In the genomic region with DNA sequence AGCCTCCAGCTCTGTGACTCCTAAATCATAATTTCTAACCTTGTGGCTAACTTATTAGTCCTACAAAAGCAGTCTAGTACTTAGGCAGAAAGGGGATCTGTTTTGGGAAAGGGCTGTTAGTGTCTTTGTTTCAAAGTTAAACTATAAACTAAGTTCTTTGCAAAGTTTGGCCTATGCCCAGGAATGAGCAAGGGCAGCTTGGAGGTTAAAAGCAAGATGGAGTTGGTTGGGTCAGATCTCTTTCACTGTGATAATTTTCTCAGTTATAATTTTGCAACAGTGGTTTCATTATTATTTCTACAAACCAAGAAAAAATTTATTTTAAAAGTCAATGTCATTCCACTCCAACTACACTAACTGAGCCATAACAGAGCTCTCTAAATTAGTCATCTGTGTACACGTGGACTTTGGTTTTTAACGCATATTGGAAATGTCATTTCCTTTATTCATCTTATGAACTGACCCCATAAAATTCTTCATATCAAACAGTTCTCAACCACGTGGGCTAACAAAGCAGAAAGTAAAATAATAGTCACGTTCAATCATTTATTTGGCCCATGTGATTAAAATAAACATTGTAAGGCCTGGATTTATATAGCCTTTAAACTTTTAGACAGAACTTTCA, we compare ENCODE assay signal across 11 cellular contexts.
A peak's percentile ranks its signal among the peaks of the same experiment; 100 is the strongest.
DNase-seq lines count a peak whose midpoint lies in the region; ATAC-seq and TF ChIP-seq lines count a peak whose summit lies in the region.
"Had no signal": no experiment of that assay in that cellular context is flagged by ENCODE, and none has a peak within 500 bp of the region (broad histone marks: within the 10 kb centered on the region; RNA-seq: fewer than 3 reads in every experiment).

No MANE protein-coding gene starts in this region.

- ATAC-seq in activated CD4-positive, alpha-beta T cell treated with anti-CD3 and anti-CD28 coated beads for 36 hours: peak; percentile 71
- ATAC-seq in HG02623 (IDR thresholded peaks at IDR 0.05; ENCODE audit: unreplicated experiment) (peak; percentile 90), HG03558 (IDR thresholded peaks at IDR 0.05; ENCODE audit: extremely low read depth, unreplicated experiment) (peak; percentile 98)
- peak; percentile 89 to 95 for ATAC-seq in stimulated activated naive B cell treated with anti-CD40 and anti-IgM and Interleukin-4, amounts not matched to agents 10 μg/mL and 1 μg/mL and 100 μg/mL, for 72 hours (replicated peaks)

- no peaks in the 10 kb centered on the region for H3K27me3 Mint-ChIP-seq in activated CD4-positive, alpha-beta T cell treated with anti-CD3 and anti-CD28 coated beads for 36 hours
- no peaks in the 10 kb centered on the region for H3K27me3 Mint-ChIP-seq in activated CD4-positive, alpha-beta T cell treated with anti-CD3 and anti-CD28 coated beads, Interleukin-2, amount 10 ng/mL, durations not matched to agents 24 days and 14 days
- peaks cover 3 to 5% of the 10 kb centered on the region in 2 donors for H3K27me3 Mint-ChIP-seq in stimulated activated naive B cell treated with anti-CD40 and anti-IgM and Interleukin-4, amounts not matched to agents 10 μg/mL and 1 μg/mL and 100 μg/mL, for 72 hours
- H3K27me3 Mint-ChIP-seq in MCF 10A (ENCODE audit: insufficient read depth, unreplicated experiment): no peaks in the 10 kb centered on the region
- H3K27me3 Mint-ChIP-seq: IgD-negative memory B cell had no signal

- TF ChIP-seq CTCF in MCF 10A (IDR thresholded peaks at IDR 0.05; ENCODE audit: unreplicated experiment): no peak

- no peak for DNase-seq in activated CD4-positive, alpha-beta T cell treated with anti-CD3 and anti-CD28 coated beads for 36 hours
- no peak for DNase-seq in activated CD4-positive, alpha-beta T cell treated with anti-CD3 and anti-CD28 coated beads, Interleukin-2, amount 10 ng/mL, durations not matched to agents 24 days and 14 days
- DNase-seq in stimulated activated naive B cell treated with anti-CD40 and anti-IgM and Interleukin-4, amounts not matched to agents 10 μg/mL and 1 μg/mL and 100 μg/mL, for 72 hours: no peak
- DNase-seq in NCI-H748 (lab: John Stamatoyannopoulos, UW; ENCODE audit: unreplicated experiment) (no peak), posterior vena cava (ENCODE audit: low spot score) (no peak), MCF 10A (ENCODE audit: unreplicated experiment) (no peak)
- DNase-seq: naive B cell; NK-92 treated with Interleukin-12 subunit alpha and Interleukin-12 subunit beta, amount 100 ng/mL, for 24 hours had no signal

- H3K36me3 Mint-ChIP-seq in activated CD4-positive, alpha-beta T cell treated with anti-CD3 and anti-CD28 coated beads for 36 hours (ENCODE audit: low read depth): no peaks in the 10 kb centered on the region
- H3K36me3 Mint-ChIP-seq in activated CD4-positive, alpha-beta T cell treated with anti-CD3 and anti-CD28 coated beads, Interleukin-2, amount 10 ng/mL, durations not matched to agents 24 days and 14 days (ENCODE audit: low read depth): no peaks in the 10 kb centered on the region
- peaks cover 0 to 2% of the 10 kb centered on the region in 2 donors for H3K36me3 Mint-ChIP-seq in stimulated activated naive B cell treated with anti-CD40 and anti-IgM and Interleukin-4, amounts not matched to agents 10 μg/mL and 1 μg/mL and 100 μg/mL, for 72 hours
- no peaks in the 10 kb centered on the region for H3K36me3 Mint-ChIP-seq in MCF 10A (ENCODE audit: insufficient read depth, unreplicated experiment)
- H3K36me3 Mint-ChIP-seq: naive B cell had no signal

- no TSS peak for BruUV-seq in MCF 10A (replicated peaks; lab: Mats Ljungman, UMichigan)

- peaks cover 8% of the 10 kb centered on the region for H3K4me1 Mint-ChIP-seq in activated CD4-positive, alpha-beta T cell treated with anti-CD3 and anti-CD28 coated beads for 36 hours
- H3K4me1 Mint-ChIP-seq in activated CD4-positive, alpha-beta T cell treated with anti-CD3 and anti-CD28 coated beads, Interleukin-2, amount 10 ng/mL, durations not matched to agents 24 days and 14 days: peaks cover 8% of the 10 kb centered on the region
- peaks cover 3 to 11% of the 10 kb centered on the region in 2 donors for H3K4me1 Mint-ChIP-seq in stimulated activated naive B cell treated with anti-CD40 and anti-IgM and Interleukin-4, amounts not matched to agents 10 μg/mL and 1 μg/mL and 100 μg/mL, for 72 hours
- no peaks in the 10 kb centered on the region for H3K4me1 Mint-ChIP-seq in MCF 10A (ENCODE audit: insufficient read depth, unreplicated experiment)

- H3K9me3 Mint-ChIP-seq in activated CD4-positive, alpha-beta T cell treated with anti-CD3 and anti-CD28 coated beads for 36 hours (ENCODE audit: low read depth): no peaks in the 10 kb centered on the region
- H3K9me3 Mint-ChIP-seq in activated CD4-positive, alpha-beta T cell treated with anti-CD3 and anti-CD28 coated beads, Interleukin-2, amount 10 ng/mL, durations not matched to agents 24 days and 14 days: no peaks in the 10 kb centered on the region
- H3K9me3 Mint-ChIP-seq in stimulated activated naive B cell treated with anti-CD40 and anti-IgM and Interleukin-4, amounts not matched to agents 10 μg/mL and 1 μg/mL and 100 μg/mL, for 72 hours: peaks cover 0 to 3% of the 10 kb centered on the region in 2 donors
- no peaks in the 10 kb centered on the region for H3K9me3 Mint-ChIP-seq in MCF 10A (ENCODE audit: unreplicated experiment)

- no peak overlapping the region for H3K27ac Mint-ChIP-seq in activated CD4-positive, alpha-beta T cell treated with anti-CD3 and anti-CD28 coated beads for 36 hours
- no peak overlapping the region for H3K27ac Mint-ChIP-seq in activated CD4-positive, alpha-beta T cell treated with anti-CD3 and anti-CD28 coated beads, Interleukin-2, amount 10 ng/mL, durations not matched to agents 24 days and 14 days
- H3K27ac Mint-ChIP-seq in stimulated activated naive B cell treated with anti-CD40 and anti-IgM and Interleukin-4, amounts not matched to agents 10 μg/mL and 1 μg/mL and 100 μg/mL, for 72 hours: no peak overlapping the region
- H3K27ac Mint-ChIP-seq in MCF 10A (ENCODE audit: low read depth, unreplicated experiment): no peak overlapping the region
- H3K27ac Mint-ChIP-seq: naive B cell had no signal

- no peak overlapping the region for H3K4me3 Mint-ChIP-seq in activated CD4-positive, alpha-beta T cell treated with anti-CD3 and anti-CD28 coated beads for 36 hours
- H3K4me3 Mint-ChIP-seq in activated CD4-positive, alpha-beta T cell treated with anti-CD3 and anti-CD28 coated beads, Interleukin-2, amount 10 ng/mL, durations not matched to agents 24 days and 14 days: no peak overlapping the region
- no peak overlapping the region for H3K4me3 Mint-ChIP-seq in stimulated activated naive B cell treated with anti-CD40 and anti-IgM and Interleukin-4, amounts not matched to agents 10 μg/mL and 1 μg/mL and 100 μg/mL, for 72 hours
- no peak overlapping the region for H3K4me3 Mint-ChIP-seq in MCF 10A (ENCODE audit: unreplicated experiment)
- H3K4me3 Mint-ChIP-seq: naive B cell had no signal

- intact Hi-C loops in activated CD4-positive, alpha-beta T cell treated with anti-CD3 and anti-CD28 coated beads for 36 hours (cut with DNase I, micrococcal nuclease): no loop called here
- intact Hi-C loops in activated CD4-positive, alpha-beta T cell treated with anti-CD3 and anti-CD28 coated beads, Interleukin-2, amount 10 ng/mL, durations not matched to agents 24 days and 14 days (cut with micrococcal nuclease): no loop called here
- intact Hi-C loops in posterior vena cava (cut with DNase I) (no loop called here), MCF 10A (cut with micrococcal nuclease) (no loop called here)

- CTCF ChIA-PET in activated CD4-positive, alpha-beta T cell treated with anti-CD3 and anti-CD28 coated beads for 36 hours (lab: Charles Lee): interaction anchor here (0.9 kb wide), 1 partner anchor 19 kb away, joined by 3 read pairs; no protein-coding TSS in a partner anchor
- CTCF ChIA-PET in MCF 10A (lab: Yijun Ruan, JAX): interaction anchor here (0.6 kb wide), 1 partner anchor 160 kb away, joined by 4 read pairs; no protein-coding TSS in a partner anchor

- POLR2A ChIA-PET in activated CD4-positive, alpha-beta T cell treated with anti-CD3 and anti-CD28 coated beads for 36 hours (lab: Charles Lee): no interaction called here
- POLR2A ChIA-PET in MCF 10A (lab: Yijun Ruan, JAX): interaction anchor here (0.6 to 0.7 kb wide), 2 partner anchors 55 to 320 kb away, joined by 3 read pairs; no protein-coding TSS in a partner anchor
